ENCODE assay signal across 8 cellular contexts in the genomic region with DNA sequence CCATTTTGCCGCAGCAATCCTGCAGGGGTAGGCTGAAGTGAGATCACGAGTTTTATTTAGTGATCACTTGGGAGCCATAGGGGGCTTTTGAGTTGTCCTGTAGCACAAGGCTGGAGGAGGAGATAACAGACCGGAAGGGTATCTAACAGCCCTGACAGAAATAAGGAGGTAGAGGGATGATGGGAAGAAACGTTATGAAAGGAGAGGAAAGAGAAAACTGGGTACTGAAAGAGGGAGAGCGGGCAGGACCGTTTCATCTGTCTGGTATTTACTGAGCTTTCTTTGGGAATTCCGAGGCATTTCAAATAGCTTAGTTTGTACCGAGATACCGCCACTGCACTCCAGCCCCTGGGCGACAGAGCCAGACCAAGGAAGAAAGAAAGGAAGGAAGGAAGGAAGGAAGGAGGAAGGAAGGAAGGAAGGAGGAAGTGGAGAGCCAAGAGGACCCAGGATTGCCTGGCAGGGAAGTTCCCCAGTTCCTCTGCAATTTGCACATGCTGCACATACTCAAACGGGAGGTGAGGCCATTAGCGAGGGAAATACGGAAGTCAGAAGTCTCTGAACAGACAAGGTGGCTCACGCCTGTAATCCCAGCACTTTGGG. TPM values are rescaled to one million over a fixed set of nuclear protein-coding genes. Genes with fewer than 3 reads are reported as not detected.
A peak's percentile ranks its signal among the peaks of the same experiment; 100 is the strongest.
DNase-seq lines count a peak whose midpoint lies in the region; ATAC-seq and TF ChIP-seq lines count a peak whose summit lies in the region.

No MANE protein-coding gene starts in this region.

- H3K9ac ChIP-seq in Loucy (ENCODE audit: low read depth, low read length, poor library complexity, severe bottlenecking) = peak overlapping the region; percentile 49

- peak overlapping the region; percentile 67 for H3K27ac ChIP-seq in DOHH2 (ENCODE audit: low read depth, low read length)

- DNase-seq in chondrocyte (ENCODE audit: low spot score) = no peak
- DNase-seq in NCI-H1105 treated with DMSO at 0.1 percent for 48 hours (lab: John Stamatoyannopoulos, UW) = no peak
- no peak for DNase-seq in middle frontal gyrus (ENCODE audit: extremely low spot score, low spot score)

- no peak for TF ChIP-seq CTCF in DOHH2 (IDR thresholded peaks at IDR 0.05; ENCODE audit: low read depth, low read length, poor library complexity, severe bottlenecking)
- TF ChIP-seq CTCF in Loucy (conservative IDR thresholded peaks at IDR 0.05; ENCODE audit: low read length) = no peak
- TF ChIP-seq CTCF in chondrocyte (IDR thresholded peaks at IDR 0.05) = no peak
- no peak for TF ChIP-seq CTCF in nephron (IDR thresholded peaks at IDR 0.05; ENCODE audit: unreplicated experiment in 3 of 3)

- H3K4me3 ChIP-seq in DOHH2 (ENCODE audit: low read length) = peak overlapping the region; percentile 88
- peak overlapping the region; percentile 83 for H3K4me3 ChIP-seq in Loucy (ENCODE audit: low read length, poor library complexity, severe bottlenecking)

- H4K20me1 ChIP-seq in DOHH2 (ENCODE audit: control insufficient read depth, insufficient read depth, low read depth, low read length) (peaks cover 4% of the 10 kb centered on the region; the same call in 1 of the 2 replicates), Loucy (ENCODE audit: insufficient read depth, low read length, poor library complexity, severe bottlenecking) (no peaks in the 10 kb centered on the region)

- H3K9me3 Mint-ChIP-seq in chondrocyte (ENCODE audit: low read depth) = no peaks in the 10 kb centered on the region
- no peaks in the 10 kb centered on the region for H3K9me3 Mint-ChIP-seq in nephron

- H3K4me2 ChIP-seq in DOHH2 (ENCODE audit: low read length) (peak overlapping the region; percentile 80), Loucy (ENCODE audit: low read depth, low read length, poor library complexity, severe bottlenecking) (peak overlapping the region; percentile 83)

- H3K27me3 Mint-ChIP-seq in chondrocyte (ENCODE audit: low read depth) = peaks cover 8% of the 10 kb centered on the region
- peaks cover 43% of the 10 kb centered on the region for H3K27me3 Mint-ChIP-seq in nephron (ENCODE audit: low read depth)

- H3K9me3 ChIP-seq in DOHH2 (ENCODE audit: control insufficient read depth, insufficient read depth, low read length) = no peaks in the 10 kb centered on the region
- H3K9me3 ChIP-seq in Loucy (ENCODE audit: insufficient read depth, low read depth, low read length) = no peaks in the 10 kb centered on the region

- H3K36me3 Mint-ChIP-seq in chondrocyte (ENCODE audit: low read depth) (peaks cover 5% of the 10 kb centered on the region), nephron (ENCODE audit: low read depth) (peaks cover 6% of the 10 kb centered on the region)

- H3K4me3 Mint-ChIP-seq in chondrocyte (ENCODE audit: unreplicated experiment) (peak overlapping the region; percentile 83), nephron (peak overlapping the region; percentile 80 to 87 (median 83))

- ATAC-seq in HG02610 (IDR thresholded peaks at IDR 0.05; ENCODE audit: unreplicated experiment) (no peak), HG03354 (IDR thresholded peaks at IDR 0.05; ENCODE audit: poor library complexity, severe bottlenecking, unreplicated experiment) (no peak)

- H3K36me3 ChIP-seq in DOHH2 (ENCODE audit: control insufficient read depth, low read length) = peaks cover 11% of the 10 kb centered on the region
- H3K36me3 ChIP-seq in Loucy (ENCODE audit: insufficient read depth, low read length) = no peaks in the 10 kb centered on the region

- peak overlapping the region; percentile 89 for H2AFZ ChIP-seq in Loucy (ENCODE audit: low read length)

- peaks cover 34% of the 10 kb centered on the region for H3K4me1 ChIP-seq in DOHH2 (ENCODE audit: control insufficient read depth, low read length)
- H3K4me1 ChIP-seq in Loucy (ENCODE audit: insufficient read depth, low read length, poor library complexity, severe bottlenecking) = peaks cover 34% of the 10 kb centered on the region

- peaks cover 20% of the 10 kb centered on the region for H3K4me1 Mint-ChIP-seq in chondrocyte (ENCODE audit: low read depth)
- H3K4me1 Mint-ChIP-seq in nephron = peaks cover 21% of the 10 kb centered on the region

- no peaks in the 10 kb centered on the region for H3K9me2 ChIP-seq in DOHH2 (replicated peaks; ENCODE audit: control insufficient read depth, low read length)
- H3K9me2 ChIP-seq in Loucy (replicated peaks; ENCODE audit: low read depth, low read length) = no peaks in the 10 kb centered on the region

- H3K79me2 ChIP-seq in DOHH2 (ENCODE audit: control insufficient read depth, low read length) = peaks cover 13% of the 10 kb centered on the region
- no peaks in the 10 kb centered on the region for H3K79me2 ChIP-seq in Loucy (ENCODE audit: insufficient read depth, low read length)

- H3F3A ChIP-seq in DOHH2 (ENCODE audit: control insufficient read depth, insufficient read depth) = 0 out of 2 replicates have a peak, but pooled peaks cover 3% of the 10 kb centered on the region
- H3F3A ChIP-seq in Loucy (ENCODE audit: low read depth) = no peaks in the 10 kb centered on the region

- H3K27me3 ChIP-seq in DOHH2 (ENCODE audit: control insufficient read depth, low read length) (no peaks in the 10 kb centered on the region), Loucy (ENCODE audit: insufficient read depth, low read length, poor library complexity, severe bottlenecking) (peaks cover 6% of the 10 kb centered on the region)

- H3K27ac Mint-ChIP-seq in chondrocyte (ENCODE audit: unreplicated experiment) (no peak overlapping the region), nephron (no peak overlapping the region)

RNA-seq across cellular contexts. Expression of a gene that starts 0.9 kb away (rescaled TPM):
- 14.6 to 15.9 TPM (median 15.6 TPM) in 3 replicates for total RNA-seq in chondrocyte

RNA-seq across cellular contexts. Expression of a gene that starts 43.7 kb away (rescaled TPM):
- total RNA-seq in chondrocyte = 22.0 to 26.8 TPM (median 25.9 TPM) in 3 replicates

RNA-seq across cellular contexts. Expression of a gene that starts 44.2 kb away (rescaled TPM):
- not detected in 3 replicates for total RNA-seq in chondrocyte
